In genomic region chr1:207051615-207051943, GRCh38 we compare ENCODE assay signal across 9 cellular contexts. TPM values are rescaled to one million over a fixed set of nuclear protein-coding genes. Genes with fewer than 3 reads are reported as not detected.
DNase-seq lines count a peak whose midpoint lies in the region; ATAC-seq, FAIRE-seq and TF ChIP-seq lines count a peak whose summit lies in the region.
"Had no signal": no experiment of that assay in that cellular context is flagged by ENCODE, and none has a peak within 500 bp of the region (broad histone marks: within the 10 kb centered on the region; RNA-seq: fewer than 3 reads in every experiment).

No MANE protein-coding gene starts in this region.

- H3K79me2 ChIP-seq in astrocyte (ENCODE audit: insufficient read depth, low read length): peaks cover 42% of the 10 kb centered on the region

- H3K9me3 Mint-ChIP-seq in activated naive CD4-positive, alpha-beta T cell treated with anti-CD3 and anti-CD28 coated beads, Interleukin-2, amount 50 U/mL, for 24 hours: no peaks in the 10 kb centered on the region
- no peaks in the 10 kb centered on the region for H3K9me3 Mint-ChIP-seq in astrocyte (ENCODE audit: unreplicated experiment)

- H3K36me3 Mint-ChIP-seq in activated naive CD4-positive, alpha-beta T cell treated with anti-CD3 and anti-CD28 coated beads, Interleukin-2, amount 50 U/mL, for 24 hours: peaks cover 6% of the 10 kb centered on the region
- H3K36me3 Mint-ChIP-seq in astrocyte (ENCODE audit: low read depth, unreplicated experiment): peaks cover 3% of the 10 kb centered on the region

- H3K27ac ChIP-seq in astrocyte (ENCODE audit: low read depth, low read length) (peak overlapping the region; percentile 97), lung (ENCODE audit: low read depth in 1 of 2, low read length in 1 of 2) (peak overlapping the region; percentile 85 to 90), tibial artery (peak overlapping the region; percentile 85 to 86)

- H3K4me1 ChIP-seq in astrocyte (ENCODE audit: insufficient read depth, low read length) (peaks cover 22% of the 10 kb centered on the region), lung (ENCODE audit: control insufficient read depth in 2 of 2, insufficient read depth in 2 of 2, low read length in 2 of 2) (peaks cover 2 to 5% of the 10 kb centered on the region in 2 donors), tibial artery (peaks cover 0 to 45% (median 27%) of the 10 kb centered on the region in 4 donors)

- DNase-seq in activated naive CD4-positive, alpha-beta T cell treated with anti-CD3 and anti-CD28 coated beads, Interleukin-2, amount 50 U/mL, for 16 hours: no peak
- no peak for DNase-seq in astrocyte (ENCODE audit: low read depth)
- no peak for DNase-seq in lung (ENCODE audit: low spot score)
- DNase-seq in tibial artery: no peak
- DNase-seq in stimulated activated CD4-positive, alpha-beta T cell treated with anti-CD3 and anti-CD28 coated beads, Interleukin-2, amount 100 ng/mL, for 24 hours: no peak
- no peak for DNase-seq in NCI-H510A treated with DMSO at 0.1 percent for 48 hours (lab: John Stamatoyannopoulos, UW)
- DNase-seq in cortex of kidney (lab: John Stamatoyannopoulos, UW): no peak

- H3K36me3 ChIP-seq in astrocyte (ENCODE audit: insufficient read depth, low read length) (peaks cover 16% of the 10 kb centered on the region), lung (ENCODE audit: control insufficient read depth in 2 of 2, insufficient read depth in 2 of 2, low read length in 2 of 2) (peaks cover 3 to 11% of the 10 kb centered on the region in 2 donors), tibial artery (peaks cover 14 to 23% (median 15%) of the 10 kb centered on the region in 3 donors)

- H3K4me1 Mint-ChIP-seq in activated naive CD4-positive, alpha-beta T cell treated with anti-CD3 and anti-CD28 coated beads, Interleukin-2, amount 50 U/mL, for 24 hours: peaks cover 67% of the 10 kb centered on the region
- H3K4me1 Mint-ChIP-seq in astrocyte (ENCODE audit: low read depth, unreplicated experiment): peaks cover 20% of the 10 kb centered on the region

- peak overlapping the region; percentile 99 for H3K4me3 Mint-ChIP-seq in activated naive CD4-positive, alpha-beta T cell treated with anti-CD3 and anti-CD28 coated beads, Interleukin-2, amount 50 U/mL, for 24 hours
- H3K4me3 Mint-ChIP-seq in astrocyte (ENCODE audit: unreplicated experiment): peak overlapping the region; percentile 100

- WGBS in lung, 2 donors: 69 to 73% methylated on average over 6 of the region's 6 CpGs

- no peaks in the 10 kb centered on the region for H3K27me3 ChIP-seq in astrocyte (ENCODE audit: insufficient read depth, low read length)
- H3K27me3 ChIP-seq in lung (ENCODE audit: control insufficient read depth, insufficient read depth): no peaks in the 10 kb centered on the region
- no peaks in the 10 kb centered on the region for H3K27me3 ChIP-seq in tibial artery

- intact Hi-C loops in tibial artery (cut with DNase I; ENCODE audit: low total_unique reads): no loop called here

- peak overlapping the region; percentile 86 for H2AFZ ChIP-seq in astrocyte (ENCODE audit: low read depth, low read length)

- peak overlapping the region; percentile 98 for H3K9ac ChIP-seq in astrocyte (ENCODE audit: low read length)

- H3K4me3 ChIP-seq in astrocyte (ENCODE audit: insufficient read depth, low read depth, low read length) (peak overlapping the region; percentile 93), lung (no peak overlapping the region), tibial artery (peak overlapping the region in 1 of 2 donors; percentile 85)

- FAIRE-seq in astrocyte (lab: Jason Lieb, UNC): no peak

- peak overlapping the region; percentile 93 for H3K4me2 ChIP-seq in astrocyte (ENCODE audit: low read length)

- no peak for ATAC-seq in lung (ENCODE audit: insufficient read depth, low FRiP score)

- no peak overlapping the region for H3K27ac Mint-ChIP-seq in activated naive CD4-positive, alpha-beta T cell treated with anti-CD3 and anti-CD28 coated beads, Interleukin-2, amount 50 U/mL, for 24 hours
- H3K27ac Mint-ChIP-seq in astrocyte (ENCODE audit: unreplicated experiment): peak overlapping the region; percentile 92

- peaks cover 26% of the 10 kb centered on the region for H4K20me1 ChIP-seq in astrocyte (ENCODE audit: insufficient read depth, low read length)

- TF ChIP-seq CTCF in astrocyte (IDR thresholded peaks at IDR 0.05; ENCODE audit: insufficient read depth, low read depth, low read length) (no peak), lung (IDR thresholded peaks at IDR 0.05; ENCODE audit: control extremely low read depth, extremely low read depth) (no peak), tibial artery (IDR thresholded peaks at IDR 0.05) (no peak)

- no peaks in the 10 kb centered on the region for H3K27me3 Mint-ChIP-seq in activated naive CD4-positive, alpha-beta T cell treated with anti-CD3 and anti-CD28 coated beads, Interleukin-2, amount 50 U/mL, for 24 hours
- no peaks in the 10 kb centered on the region for H3K27me3 Mint-ChIP-seq in astrocyte (ENCODE audit: low read depth, unreplicated experiment)

- H3K9me3 ChIP-seq in astrocyte (ENCODE audit: insufficient read depth, low read depth, low read length) (no peaks in the 10 kb centered on the region), lung (ENCODE audit: control insufficient read depth in 2 of 2, insufficient read depth in 1 of 2, low read length in 1 of 2) (no peaks in the 10 kb centered on the region), tibial artery (no peaks in the 10 kb centered on the region)

RNA-seq across cellular contexts. Expression of gene YOD1, which starts 0.6 kb away (rescaled TPM):
- total RNA-seq in astrocyte (13.4 and 14.8 TPM in 2 replicates), lung (10 to 100 TPM in 1 of 2 donors, 1 to 10 TPM in 1; 7.1 to 34.4 TPM)
- 1 to 10 TPM; 3.4 to 3.7 TPM for polyA plus RNA-seq in lung

RNA-seq across cellular contexts. Expression of gene PFKFB2, which starts 1.5 kb away (rescaled TPM):
- total RNA-seq in astrocyte (6.2 and 6.9 TPM in 2 replicates), lung (10 to 100 TPM; 50.8 to 52.3 TPM)
- polyA plus RNA-seq in lung: 10 to 100 TPM; 19.9 to 28.4 TPM

RNA-seq across cellular contexts. Expression of gene C1orf116, which starts 19.0 kb away (rescaled TPM):
- total RNA-seq in astrocyte (0.14 and 0.86 TPM in 2 replicates), lung (100 to 1,000 TPM; 123 to 130 TPM)
- 10 to 100 TPM; 27.7 to 59.9 TPM for polyA plus RNA-seq in lung

RNA-seq across cellular contexts. Expression of gene C4BPB, which starts 37.1 kb away (rescaled TPM):
- 0.25 and 0.36 TPM in 2 replicates for total RNA-seq in astrocyte
- 1 to 10 TPM; 4.2 to 6.5 TPM for total RNA-seq in lung
- polyA plus RNA-seq in lung: 1 to 10 TPM; 2.6 to 5.1 TPM
- total RNA-seq: lower leg skin had no signal

RNA-seq across cellular contexts. Expression of gene C4BPA, which starts 52.5 kb away (rescaled TPM):
- total RNA-seq in astrocyte (not detected in 2 replicates), lung (100 to 1,000 TPM; 158 to 203 TPM)
- 100 to 1,000 TPM in 1 of 2 donors, 10 to 100 TPM in 1; 21.2 to 213 TPM for polyA plus RNA-seq in lung
- total RNA-seq: lower leg skin had no signal

Comparison
In these comparisons a context has a peak if more than half of its experiments do, and no peak if none do; other contexts are left out.
1. RNA of gene C1orf116, which starts 19.0 kb away (total RNA-seq): 123 to 130 TPM in lung; 0.14 to 0.86 TPM in astrocyte; every median in the first group is over 10 times any median in the second.
2. Peak in every context shown above with its lines, with median percentiles within 50 percentile points of each other: H3K27ac ChIP-seq.